ENCODE assay signal across 1 cellular context in genomic region chr17:41904242-41904841, GRCh38.
TF ChIP-seq lines count a peak whose summit lies in the region.

No MANE protein-coding gene starts in this region.

TF ChIP-seq in GM23338, 12 proteins besides CTCF, POLR2A, EP300 and RAD21 (continued from another document):
- TF ChIP-seq REST (IDR thresholded peaks at IDR 0.05; ENCODE audit: unreplicated experiment) = no peak
- no peak for TF ChIP-seq EZH2phosphoT487 (IDR thresholded peaks at IDR 0.05; ENCODE audit: unreplicated experiment)
- TF ChIP-seq EZH2 (IDR thresholded peaks at IDR 0.05; ENCODE audit: low read depth, unreplicated experiment) = no peak
- no peak for TF ChIP-seq JUNB (IDR thresholded peaks at IDR 0.05; ENCODE audit: unreplicated experiment)
- no peak for TF ChIP-seq ZNF331 (CRISPR knock-in tag; IDR thresholded peaks at IDR 0.05; ENCODE audit: low read depth)
- TF ChIP-seq POLR2AphosphoS5 (IDR thresholded peaks at IDR 0.05; ENCODE audit: low read depth) = no peak
- TF ChIP-seq ETS1 (IDR thresholded peaks at IDR 0.05) = no peak
- TF ChIP-seq STAT1 (IDR thresholded peaks at IDR 0.05; ENCODE audit: unreplicated experiment) = no peak
- TF ChIP-seq, protein P1, sequence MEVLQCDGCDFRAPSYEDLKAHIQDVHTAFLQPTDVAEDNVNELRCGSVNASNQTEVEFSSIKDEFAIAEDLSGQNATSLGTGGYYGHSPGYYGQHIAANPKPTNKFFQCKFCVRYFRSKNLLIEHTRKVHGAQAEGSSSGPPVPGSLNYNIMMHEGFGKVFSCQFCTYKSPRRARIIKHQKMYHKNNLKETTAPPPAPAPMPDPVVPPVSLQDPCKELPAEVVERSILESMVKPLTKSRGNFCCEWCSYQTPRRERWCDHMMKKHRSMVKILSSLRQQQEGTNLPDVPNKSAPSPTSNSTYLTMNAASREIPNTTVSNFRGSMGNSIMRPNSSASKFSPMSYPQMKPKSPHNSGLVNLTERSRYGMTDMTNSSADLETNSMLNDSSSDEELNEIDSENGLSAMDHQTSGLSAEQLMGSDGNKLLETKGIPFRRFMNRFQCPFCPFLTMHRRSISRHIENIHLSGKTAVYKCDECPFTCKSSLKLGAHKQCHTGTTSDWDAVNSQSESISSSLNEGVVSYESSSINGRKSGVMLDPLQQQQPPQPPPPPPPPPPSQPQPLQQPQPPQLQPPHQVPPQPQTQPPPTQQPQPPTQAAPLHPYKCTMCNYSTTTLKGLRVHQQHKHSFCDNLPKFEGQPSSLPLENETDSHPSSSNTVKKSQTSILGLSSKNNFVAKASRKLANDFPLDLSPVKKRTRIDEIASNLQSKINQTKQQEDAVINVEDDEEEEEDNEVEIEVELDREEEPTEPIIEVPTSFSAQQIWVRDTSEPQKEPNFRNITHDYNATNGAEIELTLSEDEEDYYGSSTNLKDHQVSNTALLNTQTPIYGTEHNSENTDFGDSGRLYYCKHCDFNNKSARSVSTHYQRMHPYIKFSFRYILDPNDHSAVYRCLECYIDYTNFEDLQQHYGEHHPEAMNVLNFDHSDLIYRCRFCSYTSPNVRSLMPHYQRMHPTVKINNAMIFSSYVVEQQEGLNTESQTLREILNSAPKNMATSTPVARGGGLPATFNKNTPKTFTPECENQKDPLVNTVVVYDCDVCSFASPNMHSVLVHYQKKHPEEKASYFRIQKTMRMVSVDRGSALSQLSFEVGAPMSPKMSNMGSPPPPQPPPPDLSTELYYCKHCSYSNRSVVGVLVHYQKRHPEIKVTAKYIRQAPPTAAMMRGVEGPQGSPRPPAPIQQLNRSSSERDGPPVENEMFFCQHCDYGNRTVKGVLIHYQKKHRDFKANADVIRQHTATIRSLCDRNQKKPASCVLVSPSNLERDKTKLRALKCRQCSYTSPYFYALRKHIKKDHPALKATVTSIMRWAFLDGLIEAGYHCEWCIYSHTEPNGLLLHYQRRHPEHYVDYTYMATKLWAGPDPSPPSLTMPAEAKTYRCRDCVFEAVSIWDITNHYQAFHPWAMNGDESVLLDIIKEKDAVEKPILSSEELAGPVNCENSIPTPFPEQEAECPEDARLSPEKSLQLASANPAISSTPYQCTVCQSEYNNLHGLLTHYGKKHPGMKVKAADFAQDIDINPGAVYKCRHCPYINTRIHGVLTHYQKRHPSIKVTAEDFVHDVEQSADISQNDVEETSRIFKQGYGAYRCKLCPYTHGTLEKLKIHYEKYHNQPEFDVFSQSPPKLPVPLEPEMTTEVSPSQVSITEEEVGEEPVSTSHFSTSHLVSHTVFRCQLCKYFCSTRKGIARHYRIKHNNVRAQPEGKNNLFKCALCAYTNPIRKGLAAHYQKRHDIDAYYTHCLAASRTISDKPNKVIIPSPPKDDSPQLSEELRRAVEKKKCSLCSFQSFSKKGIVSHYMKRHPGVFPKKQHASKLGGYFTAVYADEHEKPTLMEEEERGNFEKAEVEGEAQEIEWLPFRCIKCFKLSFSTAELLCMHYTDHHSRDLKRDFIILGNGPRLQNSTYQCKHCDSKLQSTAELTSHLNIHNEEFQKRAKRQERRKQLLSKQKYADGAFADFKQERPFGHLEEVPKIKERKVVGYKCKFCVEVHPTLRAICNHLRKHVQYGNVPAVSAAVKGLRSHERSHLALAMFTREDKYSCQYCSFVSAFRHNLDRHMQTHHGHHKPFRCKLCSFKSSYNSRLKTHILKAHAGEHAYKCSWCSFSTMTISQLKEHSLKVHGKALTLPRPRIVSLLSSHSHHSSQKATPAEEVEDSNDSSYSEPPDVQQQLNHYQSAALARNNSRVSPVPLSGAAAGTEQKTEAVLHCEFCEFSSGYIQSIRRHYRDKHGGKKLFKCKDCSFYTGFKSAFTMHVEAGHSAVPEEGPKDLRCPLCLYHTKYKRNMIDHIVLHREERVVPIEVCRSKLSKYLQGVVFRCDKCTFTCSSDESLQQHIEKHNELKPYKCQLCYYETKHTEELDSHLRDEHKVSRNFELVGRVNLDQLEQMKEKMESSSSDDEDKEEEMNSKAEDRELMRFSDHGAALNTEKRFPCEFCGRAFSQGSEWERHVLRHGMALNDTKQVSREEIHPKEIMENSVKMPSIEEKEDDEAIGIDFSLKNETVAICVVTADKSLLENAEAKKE (CRISPR knock-in tag; IDR thresholded peaks at IDR 0.05) = no peak
- no peak for TF ChIP-seq CREB1 (CRISPR knock-in tag; IDR thresholded peaks at IDR 0.05; ENCODE audit: low read depth)
- no peak for TF ChIP-seq NANOG (IDR thresholded peaks at IDR 0.05; ENCODE audit: borderline replicate concordance)
